1 cellular context compared by ENCODE assay signal in genomic region chr11:118239509-118239908, GRCh38.
TF ChIP-seq lines count a peak whose summit lies in the region.

No MANE protein-coding gene starts in this region.

TF ChIP-seq in endothelial cell of umbilical vein, 7 proteins besides CTCF, POLR2A, EP300 and RAD21:
- TF ChIP-seq, protein P1, sequence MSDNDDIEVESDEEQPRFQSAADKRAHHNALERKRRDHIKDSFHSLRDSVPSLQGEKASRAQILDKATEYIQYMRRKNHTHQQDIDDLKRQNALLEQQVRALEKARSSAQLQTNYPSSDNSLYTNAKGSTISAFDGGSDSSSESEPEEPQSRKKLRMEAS (IDR thresholded peaks at IDR 0.05; ENCODE audit: insufficient read depth, insufficient read length): no peak
- TF ChIP-seq GATA2 (IDR thresholded peaks at IDR 0.05; ENCODE audit: insufficient read depth, insufficient read length, low read depth, low read length) (no peak), POLR2AphosphoS5 (IDR thresholded peaks at IDR 0.05; ENCODE audit: insufficient read depth, low read depth, low read length) (no peak), JUN (IDR thresholded peaks at IDR 0.05; ENCODE audit: borderline replicate concordance, insufficient read depth, insufficient read length, low read depth) (no peak), MYC (IDR thresholded peaks at IDR 0.05; ENCODE audit: low read depth, low read length) (no peak), FOS (IDR thresholded peaks at IDR 0.05; ENCODE audit: borderline replicate concordance, insufficient read depth, low read length) (no peak), EZH2 (IDR thresholded peaks at IDR 0.05; ENCODE audit: borderline replicate concordance, low read depth, low read length, severe bottlenecking) (no peak)
TF ChIP-seq in endothelial cell of umbilical vein: peak in this region for 0.
